ENCODE assay signal across 1 cellular context in the genomic region with DNA sequence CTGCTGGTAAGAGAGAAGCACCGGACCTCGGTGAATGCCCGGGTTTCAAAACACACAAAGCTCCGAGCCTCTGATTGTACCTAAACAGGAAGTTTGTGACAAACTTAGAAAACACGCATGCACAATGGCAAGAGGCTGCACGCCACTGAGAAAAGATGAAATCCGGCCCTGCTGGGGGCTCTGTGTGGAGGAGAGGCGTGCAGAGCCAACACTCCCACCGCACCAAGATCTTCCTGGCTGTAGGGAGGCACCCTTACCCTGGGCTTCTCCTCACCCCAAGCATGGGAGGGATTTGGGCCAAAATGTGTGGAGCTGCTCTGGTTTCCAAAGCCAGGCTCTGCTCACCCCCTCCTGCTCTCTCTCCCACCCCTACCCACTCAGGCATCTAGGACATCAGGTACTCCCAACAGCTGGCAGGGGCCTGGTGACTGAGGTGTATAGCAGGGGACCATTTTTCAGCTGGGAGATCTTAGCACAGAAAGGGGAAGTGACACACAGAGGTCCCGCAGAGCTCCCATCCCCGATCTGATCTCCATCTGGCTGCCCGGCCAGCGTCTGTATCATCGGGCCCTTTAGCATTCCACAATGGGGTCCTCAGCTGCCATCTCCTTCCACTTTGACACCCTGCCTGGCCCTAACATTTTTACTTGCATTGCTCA.
TF ChIP-seq lines count a peak whose summit lies in the region.

No MANE protein-coding gene starts in this region.

TF ChIP-seq in SK-N-SH, 30 proteins besides CTCF, POLR2A, EP300 and RAD21 (continued from another document):
- TF ChIP-seq, protein P1, sequence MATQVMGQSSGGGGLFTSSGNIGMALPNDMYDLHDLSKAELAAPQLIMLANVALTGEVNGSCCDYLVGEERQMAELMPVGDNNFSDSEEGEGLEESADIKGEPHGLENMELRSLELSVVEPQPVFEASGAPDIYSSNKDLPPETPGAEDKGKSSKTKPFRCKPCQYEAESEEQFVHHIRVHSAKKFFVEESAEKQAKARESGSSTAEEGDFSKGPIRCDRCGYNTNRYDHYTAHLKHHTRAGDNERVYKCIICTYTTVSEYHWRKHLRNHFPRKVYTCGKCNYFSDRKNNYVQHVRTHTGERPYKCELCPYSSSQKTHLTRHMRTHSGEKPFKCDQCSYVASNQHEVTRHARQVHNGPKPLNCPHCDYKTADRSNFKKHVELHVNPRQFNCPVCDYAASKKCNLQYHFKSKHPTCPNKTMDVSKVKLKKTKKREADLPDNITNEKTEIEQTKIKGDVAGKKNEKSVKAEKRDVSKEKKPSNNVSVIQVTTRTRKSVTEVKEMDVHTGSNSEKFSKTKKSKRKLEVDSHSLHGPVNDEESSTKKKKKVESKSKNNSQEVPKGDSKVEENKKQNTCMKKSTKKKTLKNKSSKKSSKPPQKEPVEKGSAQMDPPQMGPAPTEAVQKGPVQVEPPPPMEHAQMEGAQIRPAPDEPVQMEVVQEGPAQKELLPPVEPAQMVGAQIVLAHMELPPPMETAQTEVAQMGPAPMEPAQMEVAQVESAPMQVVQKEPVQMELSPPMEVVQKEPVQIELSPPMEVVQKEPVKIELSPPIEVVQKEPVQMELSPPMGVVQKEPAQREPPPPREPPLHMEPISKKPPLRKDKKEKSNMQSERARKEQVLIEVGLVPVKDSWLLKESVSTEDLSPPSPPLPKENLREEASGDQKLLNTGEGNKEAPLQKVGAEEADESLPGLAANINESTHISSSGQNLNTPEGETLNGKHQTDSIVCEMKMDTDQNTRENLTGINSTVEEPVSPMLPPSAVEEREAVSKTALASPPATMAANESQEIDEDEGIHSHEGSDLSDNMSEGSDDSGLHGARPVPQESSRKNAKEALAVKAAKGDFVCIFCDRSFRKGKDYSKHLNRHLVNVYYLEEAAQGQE (IDR thresholded peaks at IDR 0.05; ENCODE audit: low read depth, low read length): no peak
- TF ChIP-seq SMC3 (IDR thresholded peaks at IDR 0.05; ENCODE audit: low read depth, low read length) (no peak), RCOR1 (IDR thresholded peaks at IDR 0.05; ENCODE audit: low read length) (no peak), GABPA (IDR thresholded peaks at IDR 0.05; ENCODE audit: low read depth) (no peak), SIN3A (IDR thresholded peaks at IDR 0.05; ENCODE audit: borderline replicate concordance, low read depth, low read length) (no peak), RFX5 (IDR thresholded peaks at IDR 0.05; ENCODE audit: low read length) (no peak), FOXJ3 (CRISPR knock-in tag; IDR thresholded peaks at IDR 0.05) (no peak), TAF1 (IDR thresholded peaks at IDR 0.05; ENCODE audit: borderline replicate concordance, low read depth, low read length) (no peak), GATA2 (CRISPR knock-in tag; IDR thresholded peaks at IDR 0.05) (no peak), POLR2AphosphoS5 (IDR thresholded peaks at IDR 0.05; ENCODE audit: low read depth, low read length) (no peak)
- TF ChIP-seq, protein P2, sequence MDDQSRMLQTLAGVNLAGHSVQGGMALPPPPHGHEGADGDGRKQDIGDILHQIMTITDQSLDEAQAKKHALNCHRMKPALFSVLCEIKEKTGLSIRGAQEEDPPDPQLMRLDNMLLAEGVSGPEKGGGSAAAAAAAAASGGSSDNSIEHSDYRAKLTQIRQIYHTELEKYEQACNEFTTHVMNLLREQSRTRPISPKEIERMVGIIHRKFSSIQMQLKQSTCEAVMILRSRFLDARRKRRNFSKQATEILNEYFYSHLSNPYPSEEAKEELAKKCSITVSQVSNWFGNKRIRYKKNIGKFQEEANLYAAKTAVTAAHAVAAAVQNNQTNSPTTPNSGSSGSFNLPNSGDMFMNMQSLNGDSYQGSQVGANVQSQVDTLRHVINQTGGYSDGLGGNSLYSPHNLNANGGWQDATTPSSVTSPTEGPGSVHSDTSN (IDR thresholded peaks at IDR 0.05): no peak
- TF ChIP-seq, protein P3, sequence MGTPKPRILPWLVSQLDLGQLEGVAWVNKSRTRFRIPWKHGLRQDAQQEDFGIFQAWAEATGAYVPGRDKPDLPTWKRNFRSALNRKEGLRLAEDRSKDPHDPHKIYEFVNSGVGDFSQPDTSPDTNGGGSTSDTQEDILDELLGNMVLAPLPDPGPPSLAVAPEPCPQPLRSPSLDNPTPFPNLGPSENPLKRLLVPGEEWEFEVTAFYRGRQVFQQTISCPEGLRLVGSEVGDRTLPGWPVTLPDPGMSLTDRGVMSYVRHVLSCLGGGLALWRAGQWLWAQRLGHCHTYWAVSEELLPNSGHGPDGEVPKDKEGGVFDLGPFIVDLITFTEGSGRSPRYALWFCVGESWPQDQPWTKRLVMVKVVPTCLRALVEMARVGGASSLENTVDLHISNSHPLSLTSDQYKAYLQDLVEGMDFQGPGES (IDR thresholded peaks at IDR 0.05; ENCODE audit: low read depth, low read length): no peak
- TF ChIP-seq, protein P4, sequence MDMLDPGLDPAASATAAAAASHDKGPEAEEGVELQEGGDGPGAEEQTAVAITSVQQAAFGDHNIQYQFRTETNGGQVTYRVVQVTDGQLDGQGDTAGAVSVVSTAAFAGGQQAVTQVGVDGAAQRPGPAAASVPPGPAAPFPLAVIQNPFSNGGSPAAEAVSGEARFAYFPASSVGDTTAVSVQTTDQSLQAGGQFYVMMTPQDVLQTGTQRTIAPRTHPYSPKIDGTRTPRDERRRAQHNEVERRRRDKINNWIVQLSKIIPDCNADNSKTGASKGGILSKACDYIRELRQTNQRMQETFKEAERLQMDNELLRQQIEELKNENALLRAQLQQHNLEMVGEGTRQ (IDR thresholded peaks at IDR 0.05; ENCODE audit: borderline replicate concordance, low read depth, low read length): no peak
